ENCODE assay signal across 37 cellular contexts in genomic region chr15:48987142-48987541, GRCh38.
"Had no signal": no experiment of that assay in that cellular context is flagged by ENCODE, and none has a peak within 500 bp of the region (broad histone marks: within the 10 kb centered on the region; RNA-seq: fewer than 3 reads in every experiment).

No MANE protein-coding gene starts in this region.

- H3K4me3 Mint-ChIP-seq: activated CD4-positive, alpha-beta memory T cell treated with anti-CD3 and anti-CD28 coated beads, Interleukin-2, amount 10 ng/mL, durations not matched to agents 7 days and 5 days; activated CD8-positive, alpha-beta memory T cell treated with anti-CD3 and anti-CD28 coated beads, Interleukin-2, amount 10 ng/mL, durations not matched to agents 7 days and 5 days; activated naive CD4-positive, alpha-beta T cell treated with anti-CD3 and anti-CD28 coated beads, Interleukin-2, amount 50 U/mL, for 24 hours; activated naive CD8-positive, alpha-beta T cell treated with anti-CD3 and anti-CD28 coated beads, Interleukin-2, amount 10 ng/mL, durations not matched to agents 7 days and 5 days; activated T-cell treated with anti-CD3 and anti-CD28 coated beads, Interleukin-2, amount 50 U/mL, for 72 hours; activated T-helper 17 cell treated with anti-CD3 and anti-CD28 coated beads, Interleukin-2, amount 50 U/mL, for 72 hours; brain; T-helper 1 cell treated with Interleukin-12 subunit alpha and Interleukin-12 subunit beta and Interleukin-4 antibody, amounts not matched to agents 30 μg/mL and 1 μg/mL, for 36 hours; T-helper 2 cell treated with Interferon-gamma antibody and Interleukin-4, amounts not matched to agents 5 μg/mL and 100 μg/mL, for 36 hours had no signal

- H3K27ac ChIP-seq: Peyer's patch, SJSA1 had no signal

- H3K27me3 ChIP-seq: Peyer's patch, SJSA1 had no signal

- H3K9me3 ChIP-seq: Peyer's patch, SJSA1, SK-N-SH had no signal

- H3K9ac ChIP-seq: SK-N-SH had no signal

- H3K4me1 Mint-ChIP-seq: activated CD4-positive, alpha-beta memory T cell treated with anti-CD3 and anti-CD28 coated beads, Interleukin-2, amount 10 ng/mL, durations not matched to agents 7 days and 5 days; activated CD8-positive, alpha-beta memory T cell treated with anti-CD3 and anti-CD28 coated beads, Interleukin-2, amount 10 ng/mL, durations not matched to agents 7 days and 5 days; activated naive CD4-positive, alpha-beta T cell treated with anti-CD3 and anti-CD28 coated beads, Interleukin-2, amount 50 U/mL, for 24 hours; activated naive CD8-positive, alpha-beta T cell treated with anti-CD3 and anti-CD28 coated beads, Interleukin-2, amount 10 ng/mL, durations not matched to agents 7 days and 5 days; activated T-helper 17 cell treated with anti-CD3 and anti-CD28 coated beads, Interleukin-2, amount 50 U/mL, for 72 hours had no signal

- H3K4me1 ChIP-seq: Peyer's patch, SJSA1 had no signal

- H3K9me3 Mint-ChIP-seq: activated CD4-positive, alpha-beta memory T cell treated with anti-CD3 and anti-CD28 coated beads, Interleukin-2, amount 10 ng/mL, durations not matched to agents 7 days and 5 days; activated naive CD4-positive, alpha-beta T cell treated with anti-CD3 and anti-CD28 coated beads, Interleukin-2, amount 50 U/mL, for 24 hours; activated naive CD8-positive, alpha-beta T cell treated with anti-CD3 and anti-CD28 coated beads, Interleukin-2, amount 10 ng/mL, durations not matched to agents 7 days and 5 days; activated T-cell treated with anti-CD3 and anti-CD28 coated beads, Interleukin-2, amount 50 U/mL, for 72 hours; activated T-helper 17 cell treated with anti-CD3 and anti-CD28 coated beads, Interleukin-2, amount 50 U/mL, for 72 hours; brain; T-helper 1 cell treated with Interleukin-12 subunit alpha and Interleukin-12 subunit beta and Interleukin-4 antibody, amounts not matched to agents 30 μg/mL and 1 μg/mL, for 36 hours; T-helper 2 cell treated with Interferon-gamma antibody and Interleukin-4, amounts not matched to agents 5 μg/mL and 100 μg/mL, for 36 hours had no signal

- DNase-seq: activated CD4-positive, alpha-beta memory T cell treated with anti-CD3 and anti-CD28 coated beads, Interleukin-2, amount 10 ng/mL, durations not matched to agents 7 days and 5 days; activated CD4-positive, alpha-beta T cell treated with anti-CD3 and anti-CD28 coated beads for 1 hour; activated CD4-positive, alpha-beta T cell treated with anti-CD3 and anti-CD28 coated beads for 48 hours; activated CD4-positive, CD25-positive, alpha-beta regulatory T cell; activated CD8-positive, alpha-beta memory T cell treated with anti-CD3 and anti-CD28 coated beads for 24 hours; activated CD8-positive, alpha-beta memory T cell treated with anti-CD3 and anti-CD28 coated beads, Interleukin-2, amount 10 ng/mL, durations not matched to agents 7 days and 5 days; activated CD8-positive, alpha-beta memory T cell treated with anti-CD3 and anti-CD28 coated beads, Interleukin-2, amount 50 U/mL, for 48 hours; activated effector memory CD4-positive, alpha-beta T cell treated with anti-CD3 and anti-CD28 coated beads, Interleukin-2, amount 50 U/mL, for 16 hours; activated naive CD4-positive, alpha-beta T cell; activated naive CD8-positive, alpha-beta T cell treated with anti-CD3 and anti-CD28 coated beads, Interleukin-2, amount 10 ng/mL, durations not matched to agents 7 days and 5 days; activated T-cell treated with anti-CD3 and anti-CD28 coated beads, Interleukin-2, amount 50 U/mL, for 72 hours; amygdala; central memory CD4-positive, alpha-beta T cell; NCI-H1092 treated with DMSO at 0.1 percent for 48 hours; NCI-H1417; NCI-H146; NCI-H187; NCI-H2029 treated with DMSO at 0.1 percent for 48 hours; NCI-H2107; NCI-H2171; NCI-H510A; NCI-H526; NCI-H748 treated with DMSO at 0.1 percent for 48 hours; NK-92 treated with Interleukin-12 subunit alpha and Interleukin-12 subunit beta, amount 100 ng/mL, for 24 hours; PC-3; Peyer's patch; RPMI8226; SHP77 treated with DMSO at 0.1 percent for 48 hours; SK-N-SH had no signal

- FAIRE-seq: bronchial epithelial cell, K562 had no signal

- H3K4me3 ChIP-seq: K562, Peyer's patch, SJSA1 had no signal

- H3K27ac Mint-ChIP-seq: activated CD4-positive, alpha-beta memory T cell treated with anti-CD3 and anti-CD28 coated beads, Interleukin-2, amount 10 ng/mL, durations not matched to agents 7 days and 5 days; activated CD8-positive, alpha-beta memory T cell treated with anti-CD3 and anti-CD28 coated beads, Interleukin-2, amount 10 ng/mL, durations not matched to agents 7 days and 5 days; activated naive CD4-positive, alpha-beta T cell treated with anti-CD3 and anti-CD28 coated beads, Interleukin-2, amount 50 U/mL, for 24 hours; activated naive CD8-positive, alpha-beta T cell treated with anti-CD3 and anti-CD28 coated beads, Interleukin-2, amount 10 ng/mL, durations not matched to agents 7 days and 5 days; activated T-cell treated with anti-CD3 and anti-CD28 coated beads, Interleukin-2, amount 50 U/mL, for 72 hours; activated T-helper 17 cell treated with anti-CD3 and anti-CD28 coated beads, Interleukin-2, amount 50 U/mL, for 72 hours; T-helper 1 cell treated with Interleukin-12 subunit alpha and Interleukin-12 subunit beta and Interleukin-4 antibody, amounts not matched to agents 30 μg/mL and 1 μg/mL, for 36 hours; T-helper 2 cell treated with Interferon-gamma antibody and Interleukin-4, amounts not matched to agents 5 μg/mL and 100 μg/mL, for 36 hours had no signal

- H3K27me3 Mint-ChIP-seq: activated T-helper 17 cell treated with anti-CD3 and anti-CD28 coated beads, Interleukin-2, amount 50 U/mL, for 72 hours; brain had no signal
